ENCODE assay signal across 22 cellular contexts in the genomic region with DNA sequence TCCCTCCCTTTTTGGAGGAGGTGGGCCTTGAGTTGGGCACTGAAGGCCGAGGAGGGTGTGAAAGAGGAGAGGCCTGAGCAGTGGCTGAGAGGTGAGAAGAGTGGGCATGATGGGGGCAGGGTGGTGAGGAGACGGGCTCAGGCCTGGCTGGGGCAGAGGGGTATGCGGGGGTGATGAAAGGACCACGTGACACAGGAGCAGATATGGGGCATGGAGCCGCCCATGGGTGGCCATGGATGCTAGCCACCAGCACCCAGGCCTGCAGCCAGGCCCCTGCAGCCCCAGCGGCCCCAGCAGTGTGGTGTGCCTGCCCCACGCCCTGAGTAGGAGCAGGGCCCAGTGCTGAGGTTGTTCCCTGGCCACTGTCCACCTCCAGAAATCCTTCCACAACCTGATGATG. TPM values are rescaled to one million over a fixed set of nuclear protein-coding genes. Genes with fewer than 3 reads are reported as not detected.
DNase-seq lines count a peak whose midpoint lies in the region; ATAC-seq and TF ChIP-seq lines count a peak whose summit lies in the region.
"Had no signal": no experiment of that assay in that cellular context is flagged by ENCODE, and none has a peak within 500 bp of the region (broad histone marks: within the 10 kb centered on the region; RNA-seq: fewer than 3 reads in every experiment).

No MANE protein-coding gene starts in this region.

- no peaks in the 10 kb centered on the region for H3K79me2 ChIP-seq in neural progenitor cell (ENCODE audit: low read depth)

- H2AFZ ChIP-seq in neural progenitor cell (replicated peaks): no peak overlapping the region

- CTCF ChIA-PET in CD8-positive, alpha-beta T cell (lab: Charles Lee): no interaction called here
- CTCF ChIA-PET in activated CD4-positive, alpha-beta memory T cell treated with anti-CD3 and anti-CD28 coated beads for 36 hours (lab: Charles Lee): no interaction called here

- H3K4me3 Mint-ChIP-seq in CD8-positive, alpha-beta T cell: no peak overlapping the region
- H3K4me3 Mint-ChIP-seq in activated CD4-positive, alpha-beta memory T cell treated with anti-CD3 and anti-CD28 coated beads for 36 hours: no peak overlapping the region
- H3K4me3 Mint-ChIP-seq in endothelial cell (ENCODE audit: unreplicated experiment) (peak overlapping the region; percentile 65), neural progenitor cell (no peak overlapping the region)
- no peak overlapping the region for H3K4me3 Mint-ChIP-seq in stimulated activated naive CD8-positive, alpha-beta T cell treated with anti-CD3 and anti-CD28 coated beads, Interleukin-15, amount 100 ng/mL, for 72 hours
- H3K4me3 Mint-ChIP-seq: CD4-positive, alpha-beta T cell; H9; HFFc6; IgD-negative memory B cell had no signal

- peak overlapping the region; percentile 61; the same call in 1 of the 2 replicates for H3K27ac ChIP-seq in BLaER1
- H3K27ac ChIP-seq in CD8-positive, alpha-beta T cell (ENCODE audit: low read depth, low read length): no peak overlapping the region
- H3K27ac ChIP-seq in neural progenitor cell: no peak overlapping the region

- H3K9me3 ChIP-seq in BLaER1 (no peaks in the 10 kb centered on the region), neural progenitor cell (ENCODE audit: low read depth) (no peaks in the 10 kb centered on the region)
- H3K9me3 ChIP-seq in CD8-positive, alpha-beta T cell (ENCODE audit: low read length): no peaks in the 10 kb centered on the region
- H3K9me3 ChIP-seq: Caco-2 had no signal

- peaks cover 92% of the 10 kb centered on the region for H3K36me3 Mint-ChIP-seq in CD8-positive, alpha-beta T cell
- H3K36me3 Mint-ChIP-seq in activated CD4-positive, alpha-beta memory T cell treated with anti-CD3 and anti-CD28 coated beads for 36 hours: peaks cover 58% of the 10 kb centered on the region
- H3K36me3 Mint-ChIP-seq in endothelial cell (ENCODE audit: low read depth, unreplicated experiment): peaks cover 41% of the 10 kb centered on the region
- no peaks in the 10 kb centered on the region for H3K36me3 Mint-ChIP-seq in neural progenitor cell

- H3F3A ChIP-seq in neural progenitor cell (ENCODE audit: low read depth): no peaks in the 10 kb centered on the region

- no peak overlapping the region for H3K4me3 ChIP-seq in BLaER1
- H3K4me3 ChIP-seq in CD8-positive, alpha-beta T cell (ENCODE audit: low read depth, low read length): no peak overlapping the region
- H3K4me3 ChIP-seq in neural progenitor cell: no peak overlapping the region
- H3K4me3 ChIP-seq: GM12878 had no signal

- no peaks in the 10 kb centered on the region for H3K27me3 ChIP-seq in BLaER1
- H3K27me3 ChIP-seq in CD8-positive, alpha-beta T cell (ENCODE audit: insufficient read depth, low read length): no peaks in the 10 kb centered on the region
- H3K27me3 ChIP-seq in neural progenitor cell: no peaks in the 10 kb centered on the region

- TF ChIP-seq CTCF in CD8-positive, alpha-beta T cell (IDR thresholded peaks at IDR 0.05): no peak
- no peak for TF ChIP-seq CTCF in endothelial cell (IDR thresholded peaks at IDR 0.05; ENCODE audit: unreplicated experiment)
- no peak for TF ChIP-seq CTCF in neural progenitor cell (IDR thresholded peaks at IDR 0.05)

- H3K4me2 ChIP-seq in BLaER1 (no peak overlapping the region), neural progenitor cell (no peak overlapping the region)

- ATAC-seq in CD8-positive, alpha-beta T cell: no peak
- ATAC-seq in stimulated activated naive CD8-positive, alpha-beta T cell treated with anti-CD3 and anti-CD28 coated beads, Interleukin-15, amount 100 ng/mL, for 72 hours: no peak
- ATAC-seq: GM12878 had no signal

- H3K27ac Mint-ChIP-seq in CD8-positive, alpha-beta T cell: peak overlapping the region; percentile 22
- peak overlapping the region; percentile 30 for H3K27ac Mint-ChIP-seq in activated CD4-positive, alpha-beta memory T cell treated with anti-CD3 and anti-CD28 coated beads for 36 hours
- H3K27ac Mint-ChIP-seq in endothelial cell (ENCODE audit: unreplicated experiment) (no peak overlapping the region), neural progenitor cell (no peak overlapping the region)
- no peak overlapping the region for H3K27ac Mint-ChIP-seq in stimulated activated naive CD8-positive, alpha-beta T cell treated with anti-CD3 and anti-CD28 coated beads, Interleukin-15, amount 100 ng/mL, for 72 hours
- H3K27ac Mint-ChIP-seq: CD4-positive, alpha-beta T cell; HFFc6; IgD-negative memory B cell had no signal

- H4K20me1 ChIP-seq in BLaER1: no peaks in the 10 kb centered on the region
- H4K20me1 ChIP-seq in neural progenitor cell (ENCODE audit: low read depth): no peaks in the 10 kb centered on the region

- peaks cover 14% of the 10 kb centered on the region for H3K4me1 Mint-ChIP-seq in CD8-positive, alpha-beta T cell (ENCODE audit: low read depth)
- peaks cover 15% of the 10 kb centered on the region for H3K4me1 Mint-ChIP-seq in activated CD4-positive, alpha-beta memory T cell treated with anti-CD3 and anti-CD28 coated beads for 36 hours (ENCODE audit: low read depth)
- H3K4me1 Mint-ChIP-seq in endothelial cell (ENCODE audit: unreplicated experiment): no peaks in the 10 kb centered on the region
- H3K4me1 Mint-ChIP-seq in stimulated activated naive CD8-positive, alpha-beta T cell treated with anti-CD3 and anti-CD28 coated beads, Interleukin-15, amount 100 ng/mL, for 72 hours: peaks cover 18% of the 10 kb centered on the region
- peaks cover 6% of the 10 kb centered on the region for H3K4me1 Mint-ChIP-seq in neural progenitor cell
- H3K4me1 Mint-ChIP-seq: H9 had no signal

- intact Hi-C loops in CD8-positive, alpha-beta T cell (cut with DNase I, micrococcal nuclease): no loop called here
- intact Hi-C loops in activated CD4-positive, alpha-beta memory T cell treated with anti-CD3 and anti-CD28 coated beads for 36 hours (cut with micrococcal nuclease): no loop called here

- H3K27me3 Mint-ChIP-seq in CD8-positive, alpha-beta T cell (ENCODE audit: low read depth): no peaks in the 10 kb centered on the region
- no peaks in the 10 kb centered on the region for H3K27me3 Mint-ChIP-seq in activated CD4-positive, alpha-beta memory T cell treated with anti-CD3 and anti-CD28 coated beads for 36 hours
- H3K27me3 Mint-ChIP-seq in endothelial cell (ENCODE audit: unreplicated experiment) (peaks cover 16% of the 10 kb centered on the region), neural progenitor cell (ENCODE audit: insufficient read depth, low read depth) (peaks cover 10% of the 10 kb centered on the region)
- no peaks in the 10 kb centered on the region for H3K27me3 Mint-ChIP-seq in stimulated activated naive CD8-positive, alpha-beta T cell treated with anti-CD3 and anti-CD28 coated beads, Interleukin-15, amount 100 ng/mL, for 72 hours
- H3K27me3 Mint-ChIP-seq: CD4-positive, alpha-beta T cell; IgD-negative memory B cell had no signal

- H3K4me1 ChIP-seq in BLaER1 (peaks cover 53% of the 10 kb centered on the region), neural progenitor cell (no peaks in the 10 kb centered on the region)
- H3K4me1 ChIP-seq in CD8-positive, alpha-beta T cell (ENCODE audit: insufficient read depth, low read length): peaks cover 9% of the 10 kb centered on the region
- H3K4me1 ChIP-seq: Caco-2 had no signal

- H3K36me3 ChIP-seq in BLaER1 (peaks cover 86% of the 10 kb centered on the region), neural progenitor cell (no peaks in the 10 kb centered on the region)
- H3K36me3 ChIP-seq in CD8-positive, alpha-beta T cell (ENCODE audit: insufficient read depth, low read length): peaks cover 51% of the 10 kb centered on the region

- H3K9ac ChIP-seq in BLaER1: no peak overlapping the region
- no peak overlapping the region for H3K9ac ChIP-seq in neural progenitor cell

- DNase-seq in CD8-positive, alpha-beta T cell: no peak
- no peak for DNase-seq in activated CD4-positive, alpha-beta memory T cell treated with anti-CD3 and anti-CD28 coated beads for 36 hours
- DNase-seq in endothelial cell (ENCODE audit: low spot score): no peak
- no peak for DNase-seq in stimulated activated naive CD8-positive, alpha-beta T cell treated with anti-CD3 and anti-CD28 coated beads, Interleukin-15, amount 100 ng/mL, for 72 hours
- DNase-seq in neural progenitor cell (ENCODE audit: low spot score): no peak
- no peak for DNase-seq in kidney glomerular epithelial cell (lab: John Stamatoyannopoulos, UW)
- DNase-seq: Caco-2; CD4-positive, alpha-beta T cell; DND-41; H9; HFFc6; NCI-H1105; NCI-H1694; NCI-H2081; NCI-H2171; NCI-H345; NCI-H524; NCI-H82; SIG-M5 had no signal

- POLR2A ChIA-PET in CD8-positive, alpha-beta T cell (lab: Charles Lee): interaction anchor here (1.3 to 3.3 kb wide), 2 partner anchors 9 to 64 kb away, joined by 3 to 10 read pairs; a partner anchor contains a TSS
- POLR2A ChIA-PET in activated CD4-positive, alpha-beta memory T cell treated with anti-CD3 and anti-CD28 coated beads for 36 hours (lab: Charles Lee): no interaction called here

- no peaks in the 10 kb centered on the region for H3K9me3 Mint-ChIP-seq in CD8-positive, alpha-beta T cell
- no peaks in the 10 kb centered on the region for H3K9me3 Mint-ChIP-seq in activated CD4-positive, alpha-beta memory T cell treated with anti-CD3 and anti-CD28 coated beads for 36 hours
- H3K9me3 Mint-ChIP-seq in endothelial cell (ENCODE audit: unreplicated experiment): no peaks in the 10 kb centered on the region
- H3K9me3 Mint-ChIP-seq in stimulated activated naive CD8-positive, alpha-beta T cell treated with anti-CD3 and anti-CD28 coated beads, Interleukin-15, amount 100 ng/mL, for 72 hours: no peaks in the 10 kb centered on the region
- H3K9me3 Mint-ChIP-seq in neural progenitor cell: no peaks in the 10 kb centered on the region
- H3K9me3 Mint-ChIP-seq: CD4-positive, alpha-beta T cell; H9; HFFc6; IgD-negative memory B cell had no signal

RNA-seq across cellular contexts. Expression of a gene that starts 26.5 kb away (rescaled TPM):
- 1 to 10 TPM; 6.2 to 6.8 TPM for total RNA-seq in CD8-positive, alpha-beta T cell
- total RNA-seq in activated CD4-positive, alpha-beta memory T cell treated with anti-CD3 and anti-CD28 coated beads for 36 hours: 100 to 1,000 TPM; 157 to 160 TPM
- total RNA-seq in endothelial cell (ENCODE audit: unreplicated experiment) (54.9 TPM), neural progenitor cell (ENCODE audit: low replicate concordance) (47.7 and 95.9 TPM in 2 replicates)

Comparison
In these comparisons a context has a peak if more than half of its experiments do, and no peak if none do; other contexts are left out.
1. H3K27ac Mint-ChIP-seq: peak in CD8-positive, alpha-beta T cell (single experiment) and activated CD4-positive, alpha-beta memory T cell treated with anti-CD3 and anti-CD28 coated beads for 36 hours (single experiment); none in endothelial cell (single experiment), stimulated activated naive CD8-positive, alpha-beta T cell treated with anti-CD3 and anti-CD28 coated beads, Interleukin-15, amount 100 ng/mL, for 72 hours (0 of 2) and neural progenitor cell (single experiment).